Comparison of ENCODE assay signal across 8 cellular contexts in genomic region chr22:19714320-19715252, GRCh38. TPM values are rescaled to one million over a fixed set of nuclear protein-coding genes. Genes with fewer than 3 reads are reported as not detected.
A peak's percentile ranks its signal among the peaks of the same experiment; 100 is the strongest.
DNase-seq lines count a peak whose midpoint lies in the region; ATAC-seq, FAIRE-seq and TF ChIP-seq lines count a peak whose summit lies in the region.

Gene SEPTIN5 (plus strand): TSS chr22:19714503. CDS start chr22:19714589, 86 bp downstream.

- ATAC-seq in HG03095 (IDR thresholded peaks at IDR 0.05; ENCODE audit: unreplicated experiment) = no peak

- DNase-seq in GM06990 (ENCODE audit: extremely low read depth, insufficient read length) = no peak
- DNase-seq in WERI-Rb-1 = no peak
- no peak for DNase-seq in glomerular endothelial cell (ENCODE audit: extremely low read depth, low read depth, low spot score)
- no peak for DNase-seq in trophoblast cell
- DNase-seq in RPMI8226 = no peak
- no peak for DNase-seq in GM19239 (ENCODE audit: insufficient read length, low spot score)
- no peak for DNase-seq in GM13977 (ENCODE audit: low spot score)

- H3K4me3 ChIP-seq in GM06990 (replicated peaks; ENCODE audit: low read depth, low read length) (peak within 1 kb of the TSS; percentile 43), WERI-Rb-1 (ENCODE audit: low read depth, low read length) (peak within 1 kb of the TSS; percentile 81), trophoblast cell (ENCODE audit: low read depth, low read length) (peak within 1 kb of the TSS; percentile 63)

- H3K4me1 ChIP-seq in trophoblast cell (ENCODE audit: control insufficient read depth in 1 of 2, insufficient read depth in 2 of 2, low read length in 2 of 2) = peaks cover 13% of the 10 kb centered on the region in 2 experiments

- in situ Hi-C loops in GM13977 (cut with MboI; ENCODE audit: low pct_unique_long_range_greater_than_20kb, low sequenced_read_pairs, unreplicated experiment) = no loop called here

- no peak within 1 kb of the TSS for H2BK120ac ChIP-seq in trophoblast cell (ENCODE audit: insufficient read depth, low read length, poor library complexity)

- no peak within 1 kb of the TSS for H2BK5ac ChIP-seq in trophoblast cell (ENCODE audit: low read depth, low read length, poor library complexity)

- no peaks in the 10 kb centered on the region for H3K79me1 ChIP-seq in trophoblast cell (ENCODE audit: low read length)

- H3K4ac ChIP-seq in trophoblast cell (ENCODE audit: low read depth, low read length) = no peak within 1 kb of the TSS

- no peaks in the 10 kb centered on the region for H3K79me2 ChIP-seq in trophoblast cell (ENCODE audit: control insufficient read depth, insufficient read depth, low read length, poor library complexity)

- no peak for FAIRE-seq in GM19239 (lab: Jason Lieb, UNC)

- TF ChIP-seq CTCF in GM06990 (IDR thresholded peaks at IDR 0.05; ENCODE audit: insufficient read depth, low read length, poor library complexity, severe bottlenecking) = no peak
- TF ChIP-seq CTCF in WERI-Rb-1 (IDR thresholded peaks at IDR 0.05; ENCODE audit: low read depth, low read length) = no peak
- no peak for TF ChIP-seq CTCF in GM13977 (IDR thresholded peaks at IDR 0.05; ENCODE audit: extremely low read depth, insufficient read depth, missing control alignments)

- H4K91ac ChIP-seq in trophoblast cell (ENCODE audit: low read depth, low read length) = no peak within 1 kb of the TSS

- H2BK12ac ChIP-seq in trophoblast cell (ENCODE audit: low read length) = no peak within 1 kb of the TSS

- H3K18ac ChIP-seq in trophoblast cell (ENCODE audit: low read length) = no peak within 1 kb of the TSS

- no peak within 1 kb of the TSS for H4K12ac ChIP-seq in trophoblast cell (ENCODE audit: low read depth, low read length)

- peak within 1 kb of the TSS; percentile 73 for H3K4me2 ChIP-seq in trophoblast cell (ENCODE audit: low read length)

- H3K14ac ChIP-seq in trophoblast cell (ENCODE audit: low read length) = no peak within 1 kb of the TSS

- H3K9ac ChIP-seq in trophoblast cell (ENCODE audit: low read length) = no peak within 1 kb of the TSS

- H3K9me3 ChIP-seq in WERI-Rb-1 (ENCODE audit: severe bottlenecking) (no peaks in the 10 kb centered on the region), trophoblast cell (ENCODE audit: insufficient read depth, low read depth, low read length) (peaks cover 9% of the 10 kb centered on the region)

- no peak within 1 kb of the TSS for H4K8ac ChIP-seq in trophoblast cell (ENCODE audit: low read depth, low read length)

- peak within 1 kb of the TSS; percentile 80 for H3K27ac ChIP-seq in WERI-Rb-1
- H3K27ac ChIP-seq in trophoblast cell (ENCODE audit: low read depth, low read length) = no peak within 1 kb of the TSS

- no CpG with 5 or more reads among the region's 104 CpGs for WGBS in trophoblast cell (ENCODE audit: extremely low coverage, insufficient coverage, insufficient read length)

- H3K36me3 ChIP-seq in GM06990 (ENCODE audit: control insufficient read depth, insufficient read depth, low read length) (no peaks in the 10 kb centered on the region), WERI-Rb-1 (peaks cover 11% of the 10 kb centered on the region), trophoblast cell (ENCODE audit: control insufficient read depth in 1 of 2, insufficient read depth in 2 of 2, low read length in 2 of 2) (no peaks in the 10 kb centered on the region)

- H3K23ac ChIP-seq in trophoblast cell (ENCODE audit: low read length) = no peak within 1 kb of the TSS

- H2AFZ ChIP-seq in trophoblast cell (ENCODE audit: insufficient read depth, low read length, poor library complexity) = no peak within 1 kb of the TSS

- H3K27me3 ChIP-seq in GM06990 (replicated peaks; ENCODE audit: control insufficient read depth, insufficient read depth, low read length) = peaks cover 3% of the 10 kb centered on the region
- no peaks in the 10 kb centered on the region for H3K27me3 ChIP-seq in WERI-Rb-1 (ENCODE audit: insufficient read depth, low read depth, severe bottlenecking)
- peaks cover 45% of the 10 kb centered on the region for H3K27me3 ChIP-seq in trophoblast cell (ENCODE audit: insufficient read depth, low read length)

- H2AK5ac ChIP-seq in trophoblast cell (ENCODE audit: low read length) = no peak within 1 kb of the TSS

RNA-seq across cellular contexts. Expression of gene SEPTIN5, which starts in this region (rescaled TPM):
- 7.7 and 18.9 TPM in 2 replicates for total RNA-seq in glomerular endothelial cell
- 1.5 TPM in 2 replicates for polyA plus RNA-seq in trophoblast cell (2013)
